1 cellular context compared by ENCODE assay signal in the genomic region with DNA sequence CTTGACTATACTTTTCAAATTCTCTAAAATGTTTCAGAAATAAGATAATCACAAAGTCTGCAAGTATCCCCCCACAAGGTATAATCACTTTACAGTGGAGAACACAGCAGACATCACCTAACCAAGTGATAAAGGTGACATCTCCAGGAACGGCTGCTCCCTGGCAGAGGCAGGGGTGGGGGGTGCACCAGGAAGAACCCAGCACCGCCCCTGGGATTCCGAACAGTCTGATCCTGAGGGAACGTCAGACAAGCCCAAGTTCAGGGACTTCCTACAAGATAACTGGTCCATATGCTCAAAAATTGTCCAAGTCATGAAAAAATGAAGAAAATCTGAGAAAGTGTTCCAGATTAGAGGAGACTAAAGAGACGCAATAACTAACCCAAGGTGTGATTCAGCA.
TF ChIP-seq lines count a peak whose summit lies in the region.

No MANE protein-coding gene starts in this region.

TF ChIP-seq in HEK293, 187 proteins besides CTCF, POLR2A, EP300 and RAD21 (continued from another document):
- TF ChIP-seq ZNF292 (tag by site-specific recombination; IDR thresholded peaks at IDR 0.05; ENCODE audit: borderline replicate concordance, low read depth), result no peak
TF ChIP-seq in HEK293: peak in this region for 0.
